In genomic region chr7:50292763-50293162, GRCh38 we compare ENCODE assay signal across 1 cellular context.
TF ChIP-seq lines count a peak whose summit lies in the region.

No MANE protein-coding gene starts in this region.

TF ChIP-seq in neural cell, 6 proteins besides CTCF, POLR2A, EP300 and RAD21:
- TF ChIP-seq, protein P1, sequence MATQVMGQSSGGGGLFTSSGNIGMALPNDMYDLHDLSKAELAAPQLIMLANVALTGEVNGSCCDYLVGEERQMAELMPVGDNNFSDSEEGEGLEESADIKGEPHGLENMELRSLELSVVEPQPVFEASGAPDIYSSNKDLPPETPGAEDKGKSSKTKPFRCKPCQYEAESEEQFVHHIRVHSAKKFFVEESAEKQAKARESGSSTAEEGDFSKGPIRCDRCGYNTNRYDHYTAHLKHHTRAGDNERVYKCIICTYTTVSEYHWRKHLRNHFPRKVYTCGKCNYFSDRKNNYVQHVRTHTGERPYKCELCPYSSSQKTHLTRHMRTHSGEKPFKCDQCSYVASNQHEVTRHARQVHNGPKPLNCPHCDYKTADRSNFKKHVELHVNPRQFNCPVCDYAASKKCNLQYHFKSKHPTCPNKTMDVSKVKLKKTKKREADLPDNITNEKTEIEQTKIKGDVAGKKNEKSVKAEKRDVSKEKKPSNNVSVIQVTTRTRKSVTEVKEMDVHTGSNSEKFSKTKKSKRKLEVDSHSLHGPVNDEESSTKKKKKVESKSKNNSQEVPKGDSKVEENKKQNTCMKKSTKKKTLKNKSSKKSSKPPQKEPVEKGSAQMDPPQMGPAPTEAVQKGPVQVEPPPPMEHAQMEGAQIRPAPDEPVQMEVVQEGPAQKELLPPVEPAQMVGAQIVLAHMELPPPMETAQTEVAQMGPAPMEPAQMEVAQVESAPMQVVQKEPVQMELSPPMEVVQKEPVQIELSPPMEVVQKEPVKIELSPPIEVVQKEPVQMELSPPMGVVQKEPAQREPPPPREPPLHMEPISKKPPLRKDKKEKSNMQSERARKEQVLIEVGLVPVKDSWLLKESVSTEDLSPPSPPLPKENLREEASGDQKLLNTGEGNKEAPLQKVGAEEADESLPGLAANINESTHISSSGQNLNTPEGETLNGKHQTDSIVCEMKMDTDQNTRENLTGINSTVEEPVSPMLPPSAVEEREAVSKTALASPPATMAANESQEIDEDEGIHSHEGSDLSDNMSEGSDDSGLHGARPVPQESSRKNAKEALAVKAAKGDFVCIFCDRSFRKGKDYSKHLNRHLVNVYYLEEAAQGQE (IDR thresholded peaks at IDR 0.05; ENCODE audit: borderline replicate concordance) = no peak
- no peak for TF ChIP-seq SMC3 (conservative IDR thresholded peaks at IDR 0.05; ENCODE audit: poor library complexity)
- no peak for TF ChIP-seq MXI1 (conservative IDR thresholded peaks at IDR 0.05; ENCODE audit: poor library complexity, severe bottlenecking)
- no peak for TF ChIP-seq EZH2 (IDR thresholded peaks at IDR 0.05; ENCODE audit: borderline replicate concordance, insufficient read depth, low read length, poor library complexity, severe bottlenecking)
- TF ChIP-seq TAF1 (IDR thresholded peaks at IDR 0.05; ENCODE audit: low read depth) = no peak
- no peak for TF ChIP-seq POLR2AphosphoS5 (IDR thresholded peaks at IDR 0.05)
